Comparison of ENCODE assay signal across 16 cellular contexts in the genomic region with DNA sequence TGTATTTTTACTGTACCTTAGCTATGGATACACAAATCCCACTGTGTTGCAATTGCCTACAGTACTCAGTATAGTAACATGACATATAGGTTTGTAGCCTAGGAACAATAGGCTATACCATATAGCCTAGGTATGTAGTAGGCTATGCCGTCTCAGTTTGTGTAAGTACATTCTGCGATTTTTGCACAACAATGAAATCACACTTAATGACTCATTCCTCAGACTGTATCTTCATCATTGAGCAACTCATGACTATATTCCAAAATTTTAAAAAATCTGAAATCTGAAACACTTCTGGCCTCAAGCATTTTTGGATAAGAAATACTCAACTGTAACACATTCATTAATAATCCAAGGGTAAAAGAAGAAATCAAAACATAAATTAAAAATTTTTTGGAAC.
"Had no signal": no experiment of that assay in that cellular context is flagged by ENCODE, and none has a peak within 500 bp of the region (broad histone marks: within the 10 kb centered on the region; RNA-seq: fewer than 3 reads in every experiment).

No MANE protein-coding gene starts in this region.

- H3K9me3 ChIP-seq: colonic mucosa, right lobe of liver had no signal

- H3K27me3 ChIP-seq: colonic mucosa, gastroesophageal sphincter, heart left ventricle, left lung, right lobe of liver had no signal

- H3K79me2 ChIP-seq: parathyroid adenoma had no signal

- FAIRE-seq: endometrium, TTC549 had no signal

- H3K9ac ChIP-seq: parathyroid adenoma had no signal

- ATAC-seq: activated naive CD4-positive, alpha-beta T cell treated with anti-CD3 and anti-CD28 coated beads, Interleukin-2, amount 50 U/mL, for 72 hours; gastroesophageal sphincter; heart left ventricle; left lung; natural killer cell treated with Interleukin-12 subunit alpha and Interleukin-12 subunit beta and Interleukin-15 and Interleukin-18, amount 100 ng/mL, for 72 hours; right lobe of liver; stimulated activated effector memory CD8-positive, alpha-beta T cell treated with anti-CD3 and anti-CD28 coated beads, Interleukin-12 subunit alpha, Interleukin-12 subunit beta, amount 100 ng/mL, for 72 hours had no signal

- DNase-seq: activated CD4-positive, alpha-beta T cell treated with anti-CD3 and anti-CD28 coated beads, Interleukin-2, amount 50 U/mL, for 4 hours; activated gamma-delta T cell treated with Interleukin-2 at 50 U/mL for 16 hours; amniotic stem cell; caudate nucleus; colonic mucosa; heart left ventricle; right lobe of liver; stimulated activated CD4-positive, alpha-beta T cell treated with anti-CD3 and anti-CD28 coated beads, Interleukin-4, amount 100 ng/mL, for 24 hours had no signal

- H2AFZ ChIP-seq: parathyroid adenoma had no signal

- H3K27ac ChIP-seq: colonic mucosa, gastroesophageal sphincter, heart left ventricle, left lung, parathyroid adenoma, right lobe of liver had no signal

- H3K4me1 ChIP-seq: colonic mucosa, gastroesophageal sphincter, heart left ventricle, left lung, parathyroid adenoma, right lobe of liver had no signal

- H3K4me3 ChIP-seq: colonic mucosa, gastroesophageal sphincter, heart left ventricle, left lung, right lobe of liver had no signal

- H3K36me3 ChIP-seq: colonic mucosa, gastroesophageal sphincter, heart left ventricle, left lung, right lobe of liver had no signal
